In genomic region chr6:71533939-71534379, GRCh38 we compare ENCODE assay signal across 8 cellular contexts.
DNase-seq lines count a peak whose midpoint lies in the region; ATAC-seq and TF ChIP-seq lines count a peak whose summit lies in the region.

No MANE protein-coding gene starts in this region.

- DNase-seq in EL (peak; percentile 44), M059J (ENCODE audit: low read depth) (peak; percentile 42), cerebellar cortex (ENCODE audit: low spot score) (peak; percentile 68), neural crest cell (ENCODE audit: low read depth, low spot score) (peak; percentile 30), NCI-H128 (lab: John Stamatoyannopoulos, UW; ENCODE audit: unreplicated experiment) (no peak), SW480 (ENCODE audit: low spot score) (no peak)
- DNase-seq in central memory CD4-positive, alpha-beta T cell = no peak

- H3K9me3 Mint-ChIP-seq in neural crest cell = no peaks in the 10 kb centered on the region

- H3K4me3 Mint-ChIP-seq in neural crest cell = no peak overlapping the region

- no peak overlapping the region for H3K27ac Mint-ChIP-seq in neural crest cell (ENCODE audit: unreplicated experiment)

- TF ChIP-seq CTCF in neural crest cell (conservative IDR thresholded peaks at IDR 0.05) = peak; percentile 90

- no peak for ATAC-seq in HG03521 (IDR thresholded peaks at IDR 0.05; ENCODE audit: unreplicated experiment)

- no peaks in the 10 kb centered on the region for H3K36me3 Mint-ChIP-seq in neural crest cell (ENCODE audit: low read depth)

- H3K4me1 Mint-ChIP-seq in neural crest cell = peaks cover 16% of the 10 kb centered on the region

- H3K27me3 Mint-ChIP-seq in neural crest cell (ENCODE audit: low read depth) = no peaks in the 10 kb centered on the region

Comparison
In these comparisons a context has a peak if more than half of its experiments do, and no peak if none do; other contexts are left out.
1. DNase-seq: peak in EL (single experiment), M059J (single experiment), cerebellar cortex (single experiment) and neural crest cell (single experiment); none in NCI-H128 (single experiment), central memory CD4-positive, alpha-beta T cell (single experiment) and SW480 (single experiment).